ENCODE assay signal across 27 cellular contexts in the genomic region with DNA sequence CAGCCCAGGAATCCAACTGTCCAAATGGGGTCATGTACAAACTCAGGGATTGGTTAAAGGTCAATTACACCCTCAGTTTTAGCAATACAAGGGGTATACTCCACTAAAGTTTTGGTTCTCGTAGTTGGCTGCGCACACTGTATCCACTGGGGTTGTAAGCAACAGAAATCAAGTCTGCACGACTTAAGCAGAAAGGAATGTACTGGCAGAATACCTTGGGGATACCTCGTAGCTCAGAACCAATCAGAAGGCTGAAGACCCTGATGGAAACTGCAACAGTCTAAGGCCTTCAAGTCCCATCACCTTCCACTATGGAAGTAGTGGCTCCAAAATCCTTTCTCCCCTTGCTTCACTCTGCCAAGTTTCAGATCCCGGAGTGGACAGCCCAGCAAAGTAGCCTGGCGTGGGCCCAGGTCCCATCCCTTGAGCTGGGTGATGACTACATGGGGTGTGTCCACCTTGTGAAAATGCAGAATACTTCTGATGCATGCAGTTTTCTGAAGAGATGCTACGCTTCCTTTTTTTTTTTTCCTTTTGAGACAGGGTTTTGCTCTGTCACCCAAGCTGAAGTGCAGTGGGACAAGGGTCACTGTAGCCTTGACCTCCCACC. TPM values are rescaled to one million over a fixed set of nuclear protein-coding genes. Genes with fewer than 3 reads are reported as not detected.
DNase-seq lines count a peak whose midpoint lies in the region; ATAC-seq, FAIRE-seq and TF ChIP-seq lines count a peak whose summit lies in the region.
"Had no signal": no experiment of that assay in that cellular context is flagged by ENCODE, and none has a peak within 500 bp of the region (broad histone marks: within the 10 kb centered on the region; RNA-seq: fewer than 3 reads in every experiment).

No MANE protein-coding gene starts in this region.

- H3K36me3 Mint-ChIP-seq in WTC11, result peaks cover 5% of the 10 kb centered on the region
- H3K36me3 Mint-ChIP-seq in activated CD4-positive, alpha-beta memory T cell treated with anti-CD3 and anti-CD28 coated beads for 36 hours, result no peaks in the 10 kb centered on the region
- H3K36me3 Mint-ChIP-seq in activated T-helper 1 cell treated with anti-CD3 and anti-CD28 coated beads, Interleukin-12 subunit alpha, Interleukin-12 subunit beta, Interleukin-2, Interleukin-4 antibody, amounts not matched to agents 30 ng/mL and 10 ng/mL and 1 ng/mL, durations not matched to agents 14 hours and 24 hours and 36 hours (ENCODE audit: low read depth), result no peaks in the 10 kb centered on the region

- H3K9me3 ChIP-seq in right cardiac atrium (ENCODE audit: control insufficient read depth, low read length) (no peaks in the 10 kb centered on the region), spleen (peaks cover 0 to 1% (median 0%) of the 10 kb centered on the region in 8 donors)
- H3K9me3 ChIP-seq: lower lobe of right lung, SK-N-SH, suprapubic skin had no signal

- H3K9me3 Mint-ChIP-seq in WTC11, result peaks cover 5% of the 10 kb centered on the region
- H3K9me3 Mint-ChIP-seq in activated CD4-positive, alpha-beta memory T cell treated with anti-CD3 and anti-CD28 coated beads for 36 hours, result peaks cover 1% of the 10 kb centered on the region
- H3K9me3 Mint-ChIP-seq in activated T-helper 1 cell treated with anti-CD3 and anti-CD28 coated beads, Interleukin-12 subunit alpha, Interleukin-12 subunit beta, Interleukin-2, Interleukin-4 antibody, amounts not matched to agents 30 ng/mL and 10 ng/mL and 1 ng/mL, durations not matched to agents 14 hours and 24 hours and 36 hours, result peaks cover under 1% of the 10 kb centered on the region
- H3K9me3 Mint-ChIP-seq: activated CD8-positive, alpha-beta T cell treated with anti-CD3 and anti-CD28 coated beads for 36 hours; T-helper 1 cell treated with Interleukin-12 subunit alpha and Interleukin-12 subunit beta and Interleukin-4 antibody, amounts not matched to agents 30 μg/mL and 1 μg/mL, for 36 hours had no signal

- CTCF ChIA-PET in WTC11 (lab: Charles Lee), result no interaction called here
- CTCF ChIA-PET in activated CD4-positive, alpha-beta memory T cell treated with anti-CD3 and anti-CD28 coated beads for 36 hours (lab: Charles Lee), result no interaction called here

- H3K4me1 ChIP-seq in right cardiac atrium (ENCODE audit: control insufficient read depth, insufficient read depth, low read length) (no peaks in the 10 kb centered on the region), spleen (peaks cover 0 to 22% (median 0%) of the 10 kb centered on the region in 6 donors)
- H3K4me1 ChIP-seq: lower lobe of right lung had no signal

- TF ChIP-seq POLR2A in spleen (IDR thresholded peaks at IDR 0.05), result no peak

- DNase-seq in HTR-8/SVneo (ENCODE audit: insufficient read length, low spot score) (no peak), WTC11 (ENCODE audit: low spot score) (no peak), right cardiac atrium (peak in 2 of 3 donors; percentile 51 to 72), spleen (peak; percentile 10)
- DNase-seq in activated CD4-positive, alpha-beta memory T cell treated with anti-CD3 and anti-CD28 coated beads for 36 hours, result no peak
- no peak for DNase-seq in stimulated activated CD4-positive, alpha-beta T cell treated with anti-CD3 and anti-CD28 coated beads, Interleukin-4, amount 100 ng/mL, for 4 hours
- no peak for DNase-seq in activated T-helper 1 cell treated with anti-CD3 and anti-CD28 coated beads, Interleukin-12 subunit alpha, Interleukin-12 subunit beta, Interleukin-2, Interleukin-4 antibody, amounts not matched to agents 30 ng/mL and 10 ng/mL and 1 ng/mL, durations not matched to agents 14 hours and 24 hours and 36 hours (ENCODE audit: low spot score)
- DNase-seq: activated CD8-positive, alpha-beta T cell treated with anti-CD3 and anti-CD28 coated beads for 36 hours; anterior cingulate cortex; caudate nucleus; H7; KBM-7; lower lobe of right lung; NCI-H1436; NCI-H2081 treated with DMSO at 0.1 percent for 48 hours; NCI-H774; retina; SK-N-SH; stimulated activated naive CD4-positive, alpha-beta T cell had no signal

- H3K27ac ChIP-seq in right cardiac atrium (ENCODE audit: low read length) (no peak overlapping the region), spleen (peak overlapping the region in 2 of 8 donors; percentile 64 to 69)
- H3K27ac ChIP-seq: lower lobe of right lung, suprapubic skin had no signal

- no peak overlapping the region for H3K27ac Mint-ChIP-seq in WTC11
- no peak overlapping the region for H3K27ac Mint-ChIP-seq in activated CD4-positive, alpha-beta memory T cell treated with anti-CD3 and anti-CD28 coated beads for 36 hours
- H3K27ac Mint-ChIP-seq in activated T-helper 1 cell treated with anti-CD3 and anti-CD28 coated beads, Interleukin-12 subunit alpha, Interleukin-12 subunit beta, Interleukin-2, Interleukin-4 antibody, amounts not matched to agents 30 ng/mL and 10 ng/mL and 1 ng/mL, durations not matched to agents 14 hours and 24 hours and 36 hours, result no peak overlapping the region
- H3K27ac Mint-ChIP-seq: activated CD8-positive, alpha-beta T cell treated with anti-CD3 and anti-CD28 coated beads for 36 hours; activated naive CD8-positive, alpha-beta T cell; dendritic cell treated with granulocyte-macrophage colony-stimulating factor and Interleukin-4, amounts not matched to agents 40 ng/mL and 50 ng/mL, for 4 days; nephron; T-helper 1 cell treated with Interleukin-12 subunit alpha and Interleukin-12 subunit beta and Interleukin-4 antibody, amounts not matched to agents 30 μg/mL and 1 μg/mL, for 36 hours had no signal

- H3K27me3 ChIP-seq in right cardiac atrium (ENCODE audit: control insufficient read depth, insufficient read depth), result no peaks in the 10 kb centered on the region
- no peaks in the 10 kb centered on the region for H3K27me3 ChIP-seq in spleen (replicated peaks in 1 of 7)
- H3K27me3 ChIP-seq: suprapubic skin had no signal

- peaks cover 0 to 5% (median 0%) of the 10 kb centered on the region in 6 donors for H3K36me3 ChIP-seq in spleen
- H3K36me3 ChIP-seq: lower lobe of right lung, suprapubic skin had no signal

- 72% methylated on average over 7 of the region's 7 CpGs for WGBS in right cardiac atrium
- WGBS in spleen, 5 donors, result 72 to 85% (median 74%) methylated on average over 7 of the region's 7 CpGs

- H3K4me3 ChIP-seq in right cardiac atrium (ENCODE audit: low read length) (no peak overlapping the region), spleen (no peak overlapping the region)
- H3K4me3 ChIP-seq: lower lobe of right lung, suprapubic skin had no signal

- ATAC-seq in WTC11 (peak; percentile 39; the same call in 1 of the 2 replicates), right cardiac atrium (peak in 1 of 2 donors; percentile 58)
- ATAC-seq: activated CD4-positive, CD25-positive, alpha-beta regulatory T cell treated with anti-CD3 and anti-CD28 coated beads, Interleukin-2, amount 50 U/mL, for 24 hours; activated CD8-positive, alpha-beta T cell treated with anti-CD3 and anti-CD28 coated beads for 36 hours; lower lobe of right lung had no signal

- no peak for TF ChIP-seq CTCF in WTC11 (IDR thresholded peaks at IDR 0.05)
- TF ChIP-seq CTCF in spleen (IDR thresholded peaks at IDR 0.05 in 8 of 11, conservative IDR thresholded peaks at IDR 0.05 in 3 of 11), result no peak

- no peaks in the 10 kb centered on the region for H3K27me3 Mint-ChIP-seq in WTC11 (ENCODE audit: low read depth)
- no peaks in the 10 kb centered on the region for H3K27me3 Mint-ChIP-seq in activated CD4-positive, alpha-beta memory T cell treated with anti-CD3 and anti-CD28 coated beads for 36 hours
- peaks cover 3% of the 10 kb centered on the region for H3K27me3 Mint-ChIP-seq in activated T-helper 1 cell treated with anti-CD3 and anti-CD28 coated beads, Interleukin-12 subunit alpha, Interleukin-12 subunit beta, Interleukin-2, Interleukin-4 antibody, amounts not matched to agents 30 ng/mL and 10 ng/mL and 1 ng/mL, durations not matched to agents 14 hours and 24 hours and 36 hours (ENCODE audit: insufficient read depth)
- H3K27me3 Mint-ChIP-seq: activated CD8-positive, alpha-beta T cell treated with anti-CD3 and anti-CD28 coated beads for 36 hours; activated naive CD8-positive, alpha-beta T cell had no signal

- POLR2A ChIA-PET in WTC11 (lab: Charles Lee), result no interaction called here
- POLR2A ChIA-PET in activated CD4-positive, alpha-beta memory T cell treated with anti-CD3 and anti-CD28 coated beads for 36 hours (lab: Charles Lee), result no interaction called here

- peak; percentile 36 for FAIRE-seq in HTR-8/SVneo (lab: Jason Lieb, UNC)
- FAIRE-seq: islet of Langerhans, TTC549 had no signal

- no peak overlapping the region for H3K4me3 Mint-ChIP-seq in WTC11
- no peak overlapping the region for H3K4me3 Mint-ChIP-seq in activated CD4-positive, alpha-beta memory T cell treated with anti-CD3 and anti-CD28 coated beads for 36 hours
- no peak overlapping the region for H3K4me3 Mint-ChIP-seq in activated T-helper 1 cell treated with anti-CD3 and anti-CD28 coated beads, Interleukin-12 subunit alpha, Interleukin-12 subunit beta, Interleukin-2, Interleukin-4 antibody, amounts not matched to agents 30 ng/mL and 10 ng/mL and 1 ng/mL, durations not matched to agents 14 hours and 24 hours and 36 hours
- H3K4me3 Mint-ChIP-seq: activated CD8-positive, alpha-beta T cell treated with anti-CD3 and anti-CD28 coated beads for 36 hours; activated naive CD8-positive, alpha-beta T cell; dendritic cell treated with granulocyte-macrophage colony-stimulating factor and Interleukin-4, amounts not matched to agents 40 ng/mL and 50 ng/mL, for 4 days; nephron; T-helper 1 cell treated with Interleukin-12 subunit alpha and Interleukin-12 subunit beta and Interleukin-4 antibody, amounts not matched to agents 30 μg/mL and 1 μg/mL, for 36 hours had no signal

- intact Hi-C loops in right cardiac atrium (cut with DNase I), result no loop called here
- intact Hi-C loops in spleen (cut with DNase I; ENCODE audit: low total_unique reads), result no loop called here
- intact Hi-C loops in activated CD4-positive, alpha-beta memory T cell treated with anti-CD3 and anti-CD28 coated beads for 36 hours (cut with micrococcal nuclease), result no loop called here
- intact Hi-C loops in activated T-helper 1 cell treated with anti-CD3 and anti-CD28 coated beads, Interleukin-12 subunit alpha, Interleukin-12 subunit beta, Interleukin-2, Interleukin-4 antibody, amounts not matched to agents 30 ng/mL and 10 ng/mL and 1 ng/mL, durations not matched to agents 14 hours and 24 hours and 36 hours (cut with micrococcal nuclease), result no loop called here

- peaks cover 7% of the 10 kb centered on the region for H3K4me1 Mint-ChIP-seq in WTC11
- H3K4me1 Mint-ChIP-seq in activated CD4-positive, alpha-beta memory T cell treated with anti-CD3 and anti-CD28 coated beads for 36 hours (ENCODE audit: low read depth), result no peaks in the 10 kb centered on the region
- H3K4me1 Mint-ChIP-seq in activated T-helper 1 cell treated with anti-CD3 and anti-CD28 coated beads, Interleukin-12 subunit alpha, Interleukin-12 subunit beta, Interleukin-2, Interleukin-4 antibody, amounts not matched to agents 30 ng/mL and 10 ng/mL and 1 ng/mL, durations not matched to agents 14 hours and 24 hours and 36 hours (ENCODE audit: low read depth), result no peaks in the 10 kb centered on the region

RNA-seq across cellular contexts. Expression of gene RPH3AL, which starts 21.1 kb away (rescaled TPM):
- total RNA-seq in WTC11 (2021) (2.0 to 4.6 TPM (median 3.7 TPM) in 3 replicates), right cardiac atrium (10 to 100 TPM in 2 of 4 donors, 1 to 10 TPM in 2; 4.7 to 11.5 (median 10.2) TPM), spleen (100 to 1,000 TPM in 1 of 7 donors, 10 to 100 TPM in 6; 44.2 to 182 (median 58.6) TPM)
- polyA plus RNA-seq in right cardiac atrium (6.7 TPM), spleen (10 to 100 TPM in 1 of 3 donors, 1 to 10 TPM in 2; 4.8 to 27.1 (median 7.4) TPM)
- 1 to 10 TPM; 1.7 to 3.0 TPM for total RNA-seq in activated CD4-positive, alpha-beta memory T cell treated with anti-CD3 and anti-CD28 coated beads for 36 hours
- 2.3 and 3.2 TPM in 2 replicates for total RNA-seq in activated T-helper 1 cell treated with anti-CD3 and anti-CD28 coated beads, Interleukin-12 subunit alpha, Interleukin-12 subunit beta, Interleukin-2, Interleukin-4 antibody, amounts not matched to agents 30 ng/mL and 10 ng/mL and 1 ng/mL, durations not matched to agents 14 hours and 24 hours and 36 hours

Comparison
In these comparisons a context has a peak if more than half of its experiments do, and no peak if none do; other contexts are left out.
1. DNase-seq: peak in right cardiac atrium (2 of 3) and spleen (single experiment); none in HTR-8/SVneo (single experiment), WTC11 (single experiment), activated CD4-positive, alpha-beta memory T cell treated with anti-CD3 and anti-CD28 coated beads for 36 hours (single experiment), stimulated activated CD4-positive, alpha-beta T cell treated with anti-CD3 and anti-CD28 coated beads, Interleukin-4, amount 100 ng/mL, for 4 hours (0 of 2) and activated T-helper 1 cell treated with anti-CD3 and anti-CD28 coated beads, Interleukin-12 subunit alpha, Interleukin-12 subunit beta, Interleukin-2, Interleukin-4 antibody, amounts not matched to agents 30 ng/mL and 10 ng/mL and 1 ng/mL, durations not matched to agents 14 hours and 24 hours and 36 hours (single experiment).